Comparison of ENCODE assay signal across 1 cellular context in the genomic region with DNA sequence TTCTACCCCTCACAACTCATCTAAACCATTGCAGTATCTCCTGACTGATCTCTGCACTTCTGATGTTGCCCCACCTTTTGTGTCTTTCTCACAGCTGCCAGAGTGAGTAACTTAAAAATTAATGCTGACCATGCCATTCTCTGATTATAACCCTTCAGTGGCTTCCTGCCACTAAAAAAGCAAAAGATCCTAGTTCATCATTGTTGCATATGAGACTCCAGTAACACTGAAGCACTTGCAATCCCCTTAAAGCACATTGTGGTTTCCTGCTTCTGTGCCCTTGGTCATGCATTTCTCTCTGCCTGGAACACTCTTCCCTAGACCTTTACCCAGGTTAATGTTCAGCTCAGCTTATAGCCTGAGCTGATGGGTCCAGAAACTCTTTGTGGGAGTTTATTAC.
TF ChIP-seq lines count a peak whose summit lies in the region.

No MANE protein-coding gene starts in this region.

TF ChIP-seq in WTC11, 78 proteins besides CTCF, POLR2A, EP300 and RAD21 (continued from another document):
- no peak for TF ChIP-seq NFE2L1 (CRISPR knock-in tag; IDR thresholded peaks at IDR 0.05)
- TF ChIP-seq IRF2 (CRISPR knock-in tag; IDR thresholded peaks at IDR 0.05; ENCODE audit: borderline replicate concordance, low read depth), result no peak
- TF ChIP-seq TEAD4 (CRISPR knock-in tag; IDR thresholded peaks at IDR 0.05), result no peak
- no peak for TF ChIP-seq SP1 (CRISPR knock-in tag; conservative IDR thresholded peaks at IDR 0.05)
- TF ChIP-seq NR3C1 (CRISPR knock-in tag; conservative IDR thresholded peaks at IDR 0.05; ENCODE audit: low read depth), result no peak
- TF ChIP-seq ZNF263 (CRISPR knock-in tag; IDR thresholded peaks at IDR 0.05; ENCODE audit: low read depth), result no peak
- TF ChIP-seq, protein P1, sequence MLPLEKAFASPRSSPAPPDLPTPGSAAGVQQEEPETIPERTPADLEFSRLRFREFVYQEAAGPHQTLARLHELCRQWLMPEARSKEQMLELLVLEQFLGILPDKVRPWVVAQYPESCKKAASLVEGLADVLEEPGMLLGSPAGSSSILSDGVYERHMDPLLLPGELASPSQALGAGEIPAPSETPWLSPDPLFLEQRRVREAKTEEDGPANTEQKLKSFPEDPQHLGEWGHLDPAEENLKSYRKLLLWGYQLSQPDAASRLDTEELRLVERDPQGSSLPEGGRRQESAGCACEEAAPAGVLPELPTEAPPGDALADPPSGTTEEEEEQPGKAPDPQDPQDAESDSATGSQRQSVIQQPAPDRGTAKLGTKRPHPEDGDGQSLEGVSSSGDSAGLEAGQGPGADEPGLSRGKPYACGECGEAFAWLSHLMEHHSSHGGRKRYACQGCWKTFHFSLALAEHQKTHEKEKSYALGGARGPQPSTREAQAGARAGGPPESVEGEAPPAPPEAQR (CRISPR knock-in tag; IDR thresholded peaks at IDR 0.05), result no peak
- TF ChIP-seq, protein P2, sequence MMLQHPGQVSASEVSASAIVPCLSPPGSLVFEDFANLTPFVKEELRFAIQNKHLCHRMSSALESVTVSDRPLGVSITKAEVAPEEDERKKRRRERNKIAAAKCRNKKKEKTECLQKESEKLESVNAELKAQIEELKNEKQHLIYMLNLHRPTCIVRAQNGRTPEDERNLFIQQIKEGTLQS (CRISPR knock-in tag; conservative IDR thresholded peaks at IDR 0.05), result no peak
- no peak for TF ChIP-seq ZNF121 (CRISPR knock-in tag; IDR thresholded peaks at IDR 0.05)
- TF ChIP-seq KAT7 (CRISPR knock-in tag; IDR thresholded peaks at IDR 0.05; ENCODE audit: borderline replicate concordance), result no peak
- TF ChIP-seq, protein P3, sequence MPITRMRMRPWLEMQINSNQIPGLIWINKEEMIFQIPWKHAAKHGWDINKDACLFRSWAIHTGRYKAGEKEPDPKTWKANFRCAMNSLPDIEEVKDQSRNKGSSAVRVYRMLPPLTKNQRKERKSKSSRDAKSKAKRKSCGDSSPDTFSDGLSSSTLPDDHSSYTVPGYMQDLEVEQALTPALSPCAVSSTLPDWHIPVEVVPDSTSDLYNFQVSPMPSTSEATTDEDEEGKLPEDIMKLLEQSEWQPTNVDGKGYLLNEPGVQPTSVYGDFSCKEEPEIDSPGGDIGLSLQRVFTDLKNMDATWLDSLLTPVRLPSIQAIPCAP (CRISPR knock-in tag; IDR thresholded peaks at IDR 0.05), result no peak
- no peak for TF ChIP-seq SMAD4 (CRISPR knock-in tag; IDR thresholded peaks at IDR 0.05)
- TF ChIP-seq ZNF219 (CRISPR knock-in tag; IDR thresholded peaks at IDR 0.05; ENCODE audit: borderline replicate concordance), result no peak
- TF ChIP-seq ELF4 (CRISPR knock-in tag; IDR thresholded peaks at IDR 0.05; ENCODE audit: low read depth), result no peak
- TF ChIP-seq, protein P4, sequence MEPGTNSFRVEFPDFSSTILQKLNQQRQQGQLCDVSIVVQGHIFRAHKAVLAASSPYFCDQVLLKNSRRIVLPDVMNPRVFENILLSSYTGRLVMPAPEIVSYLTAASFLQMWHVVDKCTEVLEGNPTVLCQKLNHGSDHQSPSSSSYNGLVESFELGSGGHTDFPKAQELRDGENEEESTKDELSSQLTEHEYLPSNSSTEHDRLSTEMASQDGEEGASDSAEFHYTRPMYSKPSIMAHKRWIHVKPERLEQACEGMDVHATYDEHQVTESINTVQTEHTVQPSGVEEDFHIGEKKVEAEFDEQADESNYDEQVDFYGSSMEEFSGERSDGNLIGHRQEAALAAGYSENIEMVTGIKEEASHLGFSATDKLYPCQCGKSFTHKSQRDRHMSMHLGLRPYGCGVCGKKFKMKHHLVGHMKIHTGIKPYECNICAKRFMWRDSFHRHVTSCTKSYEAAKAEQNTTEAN (CRISPR knock-in tag; IDR thresholded peaks at IDR 0.05), result no peak
- TF ChIP-seq MXD4 (CRISPR knock-in tag; IDR thresholded peaks at IDR 0.05; ENCODE audit: borderline replicate concordance), result no peak
- TF ChIP-seq, protein P5, sequence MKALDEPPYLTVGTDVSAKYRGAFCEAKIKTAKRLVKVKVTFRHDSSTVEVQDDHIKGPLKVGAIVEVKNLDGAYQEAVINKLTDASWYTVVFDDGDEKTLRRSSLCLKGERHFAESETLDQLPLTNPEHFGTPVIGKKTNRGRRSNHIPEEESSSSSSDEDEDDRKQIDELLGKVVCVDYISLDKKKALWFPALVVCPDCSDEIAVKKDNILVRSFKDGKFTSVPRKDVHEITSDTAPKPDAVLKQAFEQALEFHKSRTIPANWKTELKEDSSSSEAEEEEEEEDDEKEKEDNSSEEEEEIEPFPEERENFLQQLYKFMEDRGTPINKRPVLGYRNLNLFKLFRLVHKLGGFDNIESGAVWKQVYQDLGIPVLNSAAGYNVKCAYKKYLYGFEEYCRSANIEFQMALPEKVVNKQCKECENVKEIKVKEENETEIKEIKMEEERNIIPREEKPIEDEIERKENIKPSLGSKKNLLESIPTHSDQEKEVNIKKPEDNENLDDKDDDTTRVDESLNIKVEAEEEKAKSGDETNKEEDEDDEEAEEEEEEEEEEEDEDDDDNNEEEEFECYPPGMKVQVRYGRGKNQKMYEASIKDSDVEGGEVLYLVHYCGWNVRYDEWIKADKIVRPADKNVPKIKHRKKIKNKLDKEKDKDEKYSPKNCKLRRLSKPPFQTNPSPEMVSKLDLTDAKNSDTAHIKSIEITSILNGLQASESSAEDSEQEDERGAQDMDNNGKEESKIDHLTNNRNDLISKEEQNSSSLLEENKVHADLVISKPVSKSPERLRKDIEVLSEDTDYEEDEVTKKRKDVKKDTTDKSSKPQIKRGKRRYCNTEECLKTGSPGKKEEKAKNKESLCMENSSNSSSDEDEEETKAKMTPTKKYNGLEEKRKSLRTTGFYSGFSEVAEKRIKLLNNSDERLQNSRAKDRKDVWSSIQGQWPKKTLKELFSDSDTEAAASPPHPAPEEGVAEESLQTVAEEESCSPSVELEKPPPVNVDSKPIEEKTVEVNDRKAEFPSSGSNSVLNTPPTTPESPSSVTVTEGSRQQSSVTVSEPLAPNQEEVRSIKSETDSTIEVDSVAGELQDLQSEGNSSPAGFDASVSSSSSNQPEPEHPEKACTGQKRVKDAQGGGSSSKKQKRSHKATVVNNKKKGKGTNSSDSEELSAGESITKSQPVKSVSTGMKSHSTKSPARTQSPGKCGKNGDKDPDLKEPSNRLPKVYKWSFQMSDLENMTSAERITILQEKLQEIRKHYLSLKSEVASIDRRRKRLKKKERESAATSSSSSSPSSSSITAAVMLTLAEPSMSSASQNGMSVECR (CRISPR knock-in tag; IDR thresholded peaks at IDR 0.05; ENCODE audit: borderline replicate concordance), result no peak
- no peak for TF ChIP-seq GABPB1 (CRISPR knock-in tag; IDR thresholded peaks at IDR 0.05)
- TF ChIP-seq, protein P6, sequence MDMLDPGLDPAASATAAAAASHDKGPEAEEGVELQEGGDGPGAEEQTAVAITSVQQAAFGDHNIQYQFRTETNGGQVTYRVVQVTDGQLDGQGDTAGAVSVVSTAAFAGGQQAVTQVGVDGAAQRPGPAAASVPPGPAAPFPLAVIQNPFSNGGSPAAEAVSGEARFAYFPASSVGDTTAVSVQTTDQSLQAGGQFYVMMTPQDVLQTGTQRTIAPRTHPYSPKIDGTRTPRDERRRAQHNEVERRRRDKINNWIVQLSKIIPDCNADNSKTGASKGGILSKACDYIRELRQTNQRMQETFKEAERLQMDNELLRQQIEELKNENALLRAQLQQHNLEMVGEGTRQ (CRISPR knock-in tag; IDR thresholded peaks at IDR 0.05), result no peak
